12 cellular contexts compared by ENCODE assay signal in genomic region chr13:101449971-101450748, GRCh38. TPM values are rescaled to one million over a fixed set of nuclear protein-coding genes. Genes with fewer than 3 reads are reported as not detected.
A peak's percentile ranks its signal among the peaks of the same experiment; 100 is the strongest.
DNase-seq lines count a peak whose midpoint lies in the region; ATAC-seq and TF ChIP-seq lines count a peak whose summit lies in the region.
"Had no signal": no experiment of that assay in that cellular context is flagged by ENCODE, and none has a peak within 500 bp of the region (broad histone marks: within the 10 kb centered on the region; RNA-seq: fewer than 3 reads in every experiment).

No MANE protein-coding gene starts in this region.

- ATAC-seq in GM19395 (IDR thresholded peaks at IDR 0.05; ENCODE audit: unreplicated experiment), result no peak
- no peak for ATAC-seq in upper lobe of right lung

- DNase-seq in A172 (ENCODE audit: low spot score) (peak; percentile 91), HS-5 (ENCODE audit: low read depth) (peak; percentile 68), brain microvascular endothelial cell (peak; percentile 62), hepatic stellate cell (ENCODE audit: low spot score) (peak; percentile 55), upper lobe of right lung (no peak), T-helper 1 cell (no peak)
- DNase-seq in effector memory CD4-positive, alpha-beta T cell, result no peak
- DNase-seq: activated CD8-positive, alpha-beta memory T cell treated with anti-CD3 and anti-CD28 coated beads, Interleukin-2, amount 50 U/mL, for 4 hours; hippocampal formation; MV-4-11 had no signal

- no peaks in the 10 kb centered on the region for H3K27me3 ChIP-seq in brain microvascular endothelial cell (replicated peaks)
- no peaks in the 10 kb centered on the region for H3K27me3 ChIP-seq in upper lobe of right lung
- H3K27me3 ChIP-seq in effector memory CD4-positive, alpha-beta T cell (replicated peaks; ENCODE audit: control insufficient read depth, insufficient read depth, low read length, poor library complexity, severe bottlenecking), result no peaks in the 10 kb centered on the region

- peaks cover 4% of the 10 kb centered on the region for H3K4me1 ChIP-seq in upper lobe of right lung
- H3K4me1 ChIP-seq in effector memory CD4-positive, alpha-beta T cell (ENCODE audit: control insufficient read depth, insufficient read depth, low read length, poor library complexity, severe bottlenecking), result no peaks in the 10 kb centered on the region

- H3K36me3 ChIP-seq in brain microvascular endothelial cell (replicated peaks) (no peaks in the 10 kb centered on the region), upper lobe of right lung (no peaks in the 10 kb centered on the region)
- no peaks in the 10 kb centered on the region for H3K36me3 ChIP-seq in effector memory CD4-positive, alpha-beta T cell (ENCODE audit: control insufficient read depth, insufficient read depth, low read length)

- TF ChIP-seq CTCF in brain microvascular endothelial cell (IDR thresholded peaks at IDR 0.05; ENCODE audit: low read depth, low read length, missing control alignments) (no peak), upper lobe of right lung (IDR thresholded peaks at IDR 0.05) (no peak)

- H3K9me3 ChIP-seq in upper lobe of right lung, result no peaks in the 10 kb centered on the region
- no peaks in the 10 kb centered on the region for H3K9me3 ChIP-seq in effector memory CD4-positive, alpha-beta T cell (ENCODE audit: control insufficient read depth, low read length)

- H3K4me3 ChIP-seq in brain microvascular endothelial cell (ENCODE audit: low read depth, low read length) (no peak overlapping the region), upper lobe of right lung (no peak overlapping the region)
- no peak overlapping the region for H3K4me3 ChIP-seq in effector memory CD4-positive, alpha-beta T cell (ENCODE audit: insufficient read depth, low read depth, low read length, poor library complexity, severe bottlenecking)

- in situ Hi-C loops in brain microvascular endothelial cell (cut with HindIII; ENCODE audit: low pct_ligation_motif_present, low sequenced_read_pairs), result no loop called here

- intact Hi-C loops in upper lobe of right lung (cut with DNase I), result no loop called here

- H3K27ac ChIP-seq in brain microvascular endothelial cell (peak overlapping the region; percentile 61), upper lobe of right lung (no peak overlapping the region)
- H3K27ac ChIP-seq in effector memory CD4-positive, alpha-beta T cell (ENCODE audit: insufficient read depth, low read length, poor library complexity, severe bottlenecking), result no peak overlapping the region
- H3K27ac ChIP-seq: 22Rv1 had no signal

RNA-seq across cellular contexts. Expression of gene ITGBL1, which starts 2.3 kb away (rescaled TPM):
- 38.7 and 55.3 TPM in 2 replicates for total RNA-seq in A172 (2014; rRNA removed; shearing (Covaris generic))
- 43.6 TPM for total RNA-seq in upper lobe of right lung

RNA-seq across cellular contexts. Expression of gene NALCN, which starts 33.9 kb away (rescaled TPM):
- 0.60 and 0.72 TPM in 2 replicates for total RNA-seq in A172 (2014; rRNA removed; shearing (Covaris generic))
- total RNA-seq in upper lobe of right lung, result 3.5 TPM

Comparison
In these comparisons a context has a peak if more than half of its experiments do, and no peak if none do; other contexts are left out.
1. DNase-seq: peak in A172 (single experiment), HS-5 (single experiment), brain microvascular endothelial cell (single experiment) and hepatic stellate cell (single experiment); none in upper lobe of right lung (single experiment), effector memory CD4-positive, alpha-beta T cell (0 of 3) and T-helper 1 cell (0 of 5).